In genomic region chr3:58175098-58175428, GRCh38 we compare ENCODE assay signal across 11 cellular contexts. TPM values are rescaled to one million over a fixed set of nuclear protein-coding genes. Genes with fewer than 3 reads are reported as not detected.
DNase-seq lines count a peak whose midpoint lies in the region; TF ChIP-seq lines count a peak whose summit lies in the region.
"Had no signal": no experiment of that assay in that cellular context is flagged by ENCODE, and none has a peak within 500 bp of the region (broad histone marks: within the 10 kb centered on the region; RNA-seq: fewer than 3 reads in every experiment).

No MANE protein-coding gene starts in this region.

- peaks cover 4% of the 10 kb centered on the region for H3K27me3 Mint-ChIP-seq in neural crest cell (ENCODE audit: low read depth)

- peaks cover 17% of the 10 kb centered on the region for H3K4me1 Mint-ChIP-seq in neural crest cell

- CTCF ChIA-PET in A673 (lab: Charles Lee) = no interaction called here

- POLR2A ChIA-PET in A673 (lab: Charles Lee; ENCODE audit: low non-redundant PET) = no interaction called here

- H3K9me3 ChIP-seq in A673 (ENCODE audit: low read depth, low read length, poor library complexity, severe bottlenecking) = no peaks in the 10 kb centered on the region
- no peaks in the 10 kb centered on the region for H3K9me3 ChIP-seq in NT2/D1 (ENCODE audit: insufficient read depth, low read length)

- H3K36me3 ChIP-seq in A673 (ENCODE audit: insufficient read depth, low read length, poor library complexity, severe bottlenecking) = no peaks in the 10 kb centered on the region
- peaks cover 24% of the 10 kb centered on the region for H3K36me3 ChIP-seq in NT2/D1 (ENCODE audit: insufficient read depth, insufficient read length, low read length)

- no peaks in the 10 kb centered on the region for H3K36me3 Mint-ChIP-seq in neural crest cell (ENCODE audit: low read depth)

- H3K27me3 ChIP-seq in A673 (replicated peaks; ENCODE audit: insufficient read depth, low read depth, low read length, poor library complexity) (no peaks in the 10 kb centered on the region), NT2/D1 (ENCODE audit: insufficient read depth, insufficient read length) (no peaks in the 10 kb centered on the region)

- no peak for DNase-seq in A673 (ENCODE audit: low spot score)
- no peak for DNase-seq in NT2/D1 (ENCODE audit: low read depth, low spot score)
- no peak for DNase-seq in epithelial cell of prostate (ENCODE audit: low read depth, low spot score)
- no peak for DNase-seq in neural crest cell (ENCODE audit: low read depth, low spot score)
- DNase-seq in NCI-H2029 treated with DMSO at 0.1 percent for 48 hours (lab: John Stamatoyannopoulos, UW) = no peak
- no peak for DNase-seq in NCI-H2081 (lab: John Stamatoyannopoulos, UW)
- no peak for DNase-seq in stimulated activated naive CD4-positive, alpha-beta T cell treated with Interleukin-2 at 50 U/mL for 16 hours (lab: John Stamatoyannopoulos, UW)
- DNase-seq in COR-L47 (lab: John Stamatoyannopoulos, UW) = no peak
- DNase-seq: activated naive CD4-positive, alpha-beta T cell treated with anti-CD3 and anti-CD28 coated beads, Interleukin-2, amount 50 U/mL, for 16 hours; DND-41; NCI-H524 had no signal

- H3K4me3 ChIP-seq in A673 (ENCODE audit: low read depth, low read length, poor library complexity, severe bottlenecking) = no peak overlapping the region
- H3K4me3 ChIP-seq in NT2/D1 (ENCODE audit: insufficient read length, low read depth) = no peak overlapping the region

- intact Hi-C loops in A673 (cut with micrococcal nuclease; ENCODE audit: unreplicated experiment) = loop anchor here (5.0 kb wide), 3 partner anchors 132 to 357 kb away; partner anchors contain the start of genes FLNB, HTD2 and RPP14

- H3K9me3 Mint-ChIP-seq in neural crest cell = no peaks in the 10 kb centered on the region

- H3K4me1 ChIP-seq in A673 (ENCODE audit: insufficient read depth, low read length, poor library complexity, severe bottlenecking) (no peaks in the 10 kb centered on the region), NT2/D1 (ENCODE audit: insufficient read depth, insufficient read length) (peaks cover 23% of the 10 kb centered on the region)

- H3K9ac ChIP-seq in NT2/D1 (ENCODE audit: insufficient read length, low read depth) = peak overlapping the region; percentile 29

- no TSS peak for BruUV-seq in A673 (replicated peaks; lab: Mats Ljungman, UMichigan)

- TF ChIP-seq CTCF in A673 (conservative IDR thresholded peaks at IDR 0.05; ENCODE audit: low read depth, low read length) = no peak
- TF ChIP-seq CTCF in neural crest cell (conservative IDR thresholded peaks at IDR 0.05) = no peak

- H3K4me3 Mint-ChIP-seq in neural crest cell = no peak overlapping the region

- H3K27ac Mint-ChIP-seq in neural crest cell (ENCODE audit: unreplicated experiment) = peak overlapping the region; percentile 92

- H3K27ac ChIP-seq in A673 (ENCODE audit: low read depth, low read length, poor library complexity, severe bottlenecking) (peak overlapping the region; percentile 49), epithelial cell of prostate (peak overlapping the region; percentile 61)

RNA-seq across cellular contexts. Expression of gene DNASE1L3, which starts 35.7 kb away (rescaled TPM):
- not detected in 2 replicates for total RNA-seq in A673 (2021)
- total RNA-seq in neural crest cell = not detected in 2 replicates
